ENCODE assay signal across 25 cellular contexts in the genomic region with DNA sequence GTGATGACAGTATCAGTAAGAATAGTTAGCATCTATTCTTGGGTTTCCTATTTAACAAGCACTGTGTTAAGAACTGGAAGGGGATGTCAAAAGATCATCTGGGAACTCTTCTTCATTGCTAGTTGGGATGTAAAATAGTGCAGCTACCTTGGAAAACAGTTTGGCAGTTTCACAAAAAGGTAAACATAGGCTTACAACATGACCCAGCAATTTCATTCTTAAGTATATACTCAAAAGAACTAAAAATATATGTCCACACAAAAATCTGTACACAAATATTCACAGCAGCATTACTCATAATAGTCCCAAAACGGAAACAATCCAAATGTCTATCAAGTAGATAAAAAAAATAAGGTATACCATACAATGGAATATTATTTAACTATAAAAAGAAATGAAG.
"Had no signal": no experiment of that assay in that cellular context is flagged by ENCODE, and none has a peak within 500 bp of the region (broad histone marks: within the 10 kb centered on the region; RNA-seq: fewer than 3 reads in every experiment).

No MANE protein-coding gene starts in this region.

- H3K27me3 Mint-ChIP-seq: activated B cell treated with CpG ODN at 0.5 μM for 24 hours; activated CD4-positive, alpha-beta T cell treated with anti-CD3 and anti-CD28 coated beads, Interleukin-2, amount 10 ng/mL, durations not matched to agents 24 days and 14 days; activated naive CD4-positive, alpha-beta T cell treated with anti-CD3 and anti-CD28 coated beads, Interleukin-2, amount 10 ng/mL, durations not matched to agents 7 days and 5 days; activated naive CD8-positive, alpha-beta T cell treated with anti-CD3 and anti-CD28 coated beads for 36 hours; T-cell had no signal

- H3K9me3 Mint-ChIP-seq: activated T-helper 2 cell treated with anti-CD3 and anti-CD28 coated beads, Interferon-gamma antibody, Interleukin-2, Interleukin-4, amounts not matched to agents 10 μg/mL and 5 μg/mL and 100 μg/mL, durations not matched to agents 14 hours and 24 hours and 36 hours had no signal

- H3K4me3 Mint-ChIP-seq: activated B cell treated with CpG ODN at 0.5 μM for 24 hours; activated CD4-positive, alpha-beta T cell treated with anti-CD3 and anti-CD28 coated beads, Interleukin-2, amount 10 ng/mL, durations not matched to agents 24 days and 14 days; activated naive CD4-positive, alpha-beta T cell treated with anti-CD3 and anti-CD28 coated beads, Interleukin-2, amount 10 ng/mL, durations not matched to agents 7 days and 5 days; activated naive CD8-positive, alpha-beta T cell treated with anti-CD3 and anti-CD28 coated beads for 36 hours; T-cell had no signal

- H3K4me3 ChIP-seq: PC-9 had no signal

- H3K27ac Mint-ChIP-seq: activated B cell treated with CpG ODN at 0.5 μM for 24 hours; activated CD4-positive, alpha-beta T cell treated with anti-CD3 and anti-CD28 coated beads, Interleukin-2, amount 10 ng/mL, durations not matched to agents 24 days and 14 days; activated naive CD8-positive, alpha-beta T cell treated with anti-CD3 and anti-CD28 coated beads for 36 hours; activated T-helper 2 cell treated with anti-CD3 and anti-CD28 coated beads, Interferon-gamma antibody, Interleukin-2, Interleukin-4, amounts not matched to agents 10 μg/mL and 5 μg/mL and 100 μg/mL, durations not matched to agents 14 hours and 24 hours and 36 hours; T-cell had no signal

- H2AFZ ChIP-seq: PC-9 had no signal

- FAIRE-seq: TTC549 had no signal

- H3K27me3 ChIP-seq: brain microvascular endothelial cell had no signal

- H3K4me2 ChIP-seq: PC-9 had no signal

- ATAC-seq: T-cell had no signal

- H3K27ac ChIP-seq: brain microvascular endothelial cell, PC-9 had no signal

- DNase-seq: activated B cell treated with CpG ODN at 0.5 μM for 24 hours; activated CD4-positive, alpha-beta T cell treated with anti-CD3 and anti-CD28 coated beads for 1 hour; activated CD4-positive, alpha-beta T cell treated with anti-CD3 and anti-CD28 coated beads, Interleukin-2, amount 10 ng/mL, durations not matched to agents 24 days and 14 days; activated CD4-positive, alpha-beta T cell treated with anti-CD3 and anti-CD28 coated beads, Interleukin-2, amount 50 U/mL, for 48 hours; activated gamma-delta T cell treated with Interleukin-2 at 50 U/mL for 16 hours; activated naive CD4-positive, alpha-beta T cell treated with anti-CD3 and anti-CD28 coated beads, Interleukin-2, amount 10 ng/mL, durations not matched to agents 7 days and 5 days; activated naive CD8-positive, alpha-beta T cell treated with anti-CD3 and anti-CD28 coated beads for 36 hours; activated T-cell treated with anti-CD3 and anti-CD28 coated beads for 4 hours; activated T-cell treated with anti-CD3 and anti-CD28 coated beads, Interleukin-2, amount 50 U/mL, for 48 hours; brain microvascular endothelial cell; cerebellar nuclear complex; Karpas-422; NCI-H1048; NCI-H146; NCI-H187 treated with DMSO at 0.1 percent for 48 hours; NCI-H2081 treated with DMSO at 0.1 percent for 48 hours; NCI-H446; NCI-H524; PC-9; SHP77 treated with DMSO at 0.1 percent for 48 hours; T-cell; T-helper 2 cell; T1000 had no signal

- H3K36me3 ChIP-seq: brain microvascular endothelial cell had no signal
